1 cellular context compared by ENCODE assay signal in genomic region chr14:39177168-39177545, GRCh38.
TF ChIP-seq lines count a peak whose summit lies in the region.

No MANE protein-coding gene starts in this region.

TF ChIP-seq in GM12878, 131 proteins besides CTCF, POLR2A, EP300 and RAD21:
- TF ChIP-seq PML (IDR thresholded peaks at IDR 0.05; ENCODE audit: low read length) (no peak), IKZF1 (conservative IDR thresholded peaks at IDR 0.05) (no peak), POLR2AphosphoS5 (IDR thresholded peaks at IDR 0.05; ENCODE audit: low read length) (peak; percentile 62; the same call in 1 of the 2 replicates), CUX1 (IDR thresholded peaks at IDR 0.05; ENCODE audit: insufficient replicate concordance, low read depth, low read length) (no peak)
